In the genomic region with DNA sequence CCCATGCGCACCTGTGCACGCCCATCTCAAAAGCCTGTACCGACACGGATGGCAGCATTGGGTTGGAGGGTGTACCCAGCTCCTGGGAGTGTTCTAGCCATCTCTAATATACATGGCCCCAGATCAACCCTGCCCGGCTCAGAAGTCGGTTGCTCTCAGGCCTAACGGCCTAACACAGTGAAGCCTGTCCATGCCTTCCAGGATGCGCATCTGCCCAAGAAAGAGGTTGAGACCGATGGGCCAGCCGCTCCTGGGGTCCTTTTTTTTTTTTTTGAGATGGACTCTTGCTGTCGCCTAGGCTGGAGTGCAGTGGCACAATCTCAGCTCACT, we compare ENCODE assay signal across 19 cellular contexts. TPM values are rescaled to one million over a fixed set of nuclear protein-coding genes. Genes with fewer than 3 reads are reported as not detected.
"Had no signal": no experiment of that assay in that cellular context is flagged by ENCODE, and none has a peak within 500 bp of the region (broad histone marks: within the 10 kb centered on the region; RNA-seq: fewer than 3 reads in every experiment).

No MANE protein-coding gene starts in this region.

- ATAC-seq: activated CD8-positive, alpha-beta T cell treated with anti-CD3 and anti-CD28 coated beads for 36 hours; T-cell had no signal

- H3K27ac ChIP-seq: KMS-11 had no signal

- FAIRE-seq: TTC549 had no signal

- H3K4me2 ChIP-seq: KMS-11 had no signal

- H3K9ac ChIP-seq: KMS-11 had no signal

- DNase-seq: activated CD4-positive, CD25-positive, alpha-beta regulatory T cell; activated CD8-positive, alpha-beta memory T cell treated with anti-CD3 and anti-CD28 coated beads, Interleukin-2, amount 50 U/mL, for 4 hours; activated CD8-positive, alpha-beta T cell treated with anti-CD3 and anti-CD28 coated beads for 36 hours; activated gamma-delta T cell; activated naive CD4-positive, alpha-beta T cell treated with anti-CD3 and anti-CD28 coated beads for 36 hours; NCI-H1092; NCI-H1417; NCI-H1930; NCI-H2107; NCI-H2171 treated with DMSO at 0.1 percent for 48 hours; NCI-H226; NCI-H526; NCI-H82; SIG-M5; T-cell; T-helper 2 cell; T1000 had no signal

RNA-seq across cellular contexts. Expression of a gene that starts 59.0 kb away (rescaled TPM):
- total RNA-seq: activated CD8-positive, alpha-beta T cell treated with anti-CD3 and anti-CD28 coated beads for 36 hours; activated naive CD4-positive, alpha-beta T cell treated with anti-CD3 and anti-CD28 coated beads for 36 hours had no signal
